Comparison of ENCODE assay signal across 8 cellular contexts in the genomic region with DNA sequence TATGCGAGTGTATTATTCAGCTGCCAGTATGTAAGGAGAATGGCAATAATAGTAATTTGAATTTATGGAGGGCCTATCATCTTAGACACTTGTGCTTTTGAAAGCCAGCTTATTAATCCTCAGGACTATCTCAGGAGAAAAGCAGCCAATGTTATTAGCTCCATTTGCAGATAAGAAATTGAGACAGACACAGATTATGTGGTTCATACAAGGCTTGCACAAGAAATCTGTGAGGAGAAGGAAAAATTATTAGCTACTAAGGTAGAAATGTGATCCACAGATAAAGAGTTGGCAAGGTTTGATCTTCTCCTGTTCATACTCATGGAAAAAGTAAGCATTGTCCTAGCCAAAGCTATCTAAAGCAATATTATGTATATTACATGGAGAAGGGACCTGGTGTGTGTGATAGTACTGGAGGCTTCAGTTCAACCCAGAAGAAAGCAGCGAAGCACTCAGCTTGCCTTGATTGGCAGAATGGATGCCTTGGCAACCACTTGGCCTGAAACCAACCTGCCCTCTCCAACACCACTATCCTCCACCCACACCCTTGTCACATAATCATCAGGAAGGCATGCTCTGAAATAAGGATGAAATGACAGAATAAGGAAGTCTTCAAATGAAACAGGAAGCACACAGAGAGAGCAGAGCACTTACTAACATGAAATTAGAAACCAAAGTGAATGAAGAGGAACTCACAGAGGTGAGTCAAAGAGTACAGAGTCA. TPM values are rescaled to one million over a fixed set of nuclear protein-coding genes. Genes with fewer than 3 reads are reported as not detected.
DNase-seq lines count a peak whose midpoint lies in the region; ATAC-seq and TF ChIP-seq lines count a peak whose summit lies in the region.

No MANE protein-coding gene starts in this region.

- H3K27me3 Mint-ChIP-seq in activated CD4-positive, alpha-beta memory T cell treated with anti-CD3 and anti-CD28 coated beads for 36 hours = no peaks in the 10 kb centered on the region

- H3K27ac ChIP-seq in body of pancreas = peak overlapping the region in 3 of 4 donors; percentile 11 to 63 (median 26)
- peak overlapping the region; percentile 33 to 69 for H3K27ac ChIP-seq in mucosa of rectum (ENCODE audit: low read depth in 2 of 2, low read length in 2 of 2)

- H3K9me3 ChIP-seq in body of pancreas (no peaks in the 10 kb centered on the region), mucosa of rectum (ENCODE audit: control insufficient read depth in 2 of 2, low read length in 2 of 2) (no peaks in the 10 kb centered on the region)

- peak; percentile 92 for DNase-seq in Caki2 (ENCODE audit: low read depth)
- peak; percentile 67 for DNase-seq in NCI-H345 (lab: John Stamatoyannopoulos, UW)
- peak; percentile 34 to 76 (median 54) for DNase-seq in body of pancreas
- DNase-seq in activated CD4-positive, alpha-beta T cell treated with anti-CD3 and anti-CD28 coated beads, Interleukin-2, amount 50 U/mL, for 1 hour = no peak
- no peak for DNase-seq in activated CD4-positive, alpha-beta memory T cell treated with anti-CD3 and anti-CD28 coated beads for 36 hours

- H3K9ac ChIP-seq in mucosa of rectum (ENCODE audit: low read depth in 1 of 2, low read length in 2 of 2) = peak overlapping the region in 1 of 2 donors; percentile 0

- no peak for TF ChIP-seq POLR2A in body of pancreas (IDR thresholded peaks at IDR 0.05)

- POLR2A ChIA-PET in activated CD4-positive, alpha-beta memory T cell treated with anti-CD3 and anti-CD28 coated beads for 36 hours (lab: Charles Lee) = no interaction called here

- WGBS in body of pancreas, 2 donors = 59 to 70% methylated on average over 2 of the region's 2 CpGs

- in situ Hi-C loops in Caki2 (cut with HindIII; ENCODE audit: low pct_unique_long_range_greater_than_20kb, low sequenced_read_pairs) = no loop called here

- intact Hi-C loops in body of pancreas (cut with DNase I) = no loop called here
- intact Hi-C loops in activated CD4-positive, alpha-beta memory T cell treated with anti-CD3 and anti-CD28 coated beads for 36 hours (cut with micrococcal nuclease) = no loop called here

- H3K4me3 ChIP-seq in body of pancreas (no peak overlapping the region), mucosa of rectum (ENCODE audit: low read length in 2 of 2) (no peak overlapping the region)

- H3K36me3 ChIP-seq in body of pancreas (replicated peaks in 1 of 2; ENCODE audit: insufficient read depth in 1 of 2, low read depth in 2 of 2) (no peaks in the 10 kb centered on the region), mucosa of rectum (ENCODE audit: control insufficient read depth in 2 of 2, insufficient read depth in 2 of 2, low read length in 2 of 2) (no peaks in the 10 kb centered on the region)

- H3K4me1 ChIP-seq in body of pancreas (peaks cover 23% of the 10 kb centered on the region), mucosa of rectum (ENCODE audit: control insufficient read depth in 2 of 2, insufficient read depth in 2 of 2, low read length in 2 of 2) (peaks cover 6 to 18% of the 10 kb centered on the region in 2 donors)

- no peaks in the 10 kb centered on the region for H3K36me3 Mint-ChIP-seq in activated CD4-positive, alpha-beta memory T cell treated with anti-CD3 and anti-CD28 coated beads for 36 hours

- H3K4me3 Mint-ChIP-seq in activated CD4-positive, alpha-beta memory T cell treated with anti-CD3 and anti-CD28 coated beads for 36 hours = no peak overlapping the region

- H3K27me3 ChIP-seq in body of pancreas = no peaks in the 10 kb centered on the region
- H3K27me3 ChIP-seq in mucosa of rectum (ENCODE audit: control insufficient read depth in 2 of 2, insufficient read depth in 2 of 2, low read length in 2 of 2) = no peaks in the 10 kb centered on the region

- CTCF ChIA-PET in activated CD4-positive, alpha-beta memory T cell treated with anti-CD3 and anti-CD28 coated beads for 36 hours (lab: Charles Lee) = interaction anchor here (1.1 kb wide), 1 partner anchor 452 kb away, joined by 3 read pairs; no protein-coding TSS in a partner anchor

- no peak overlapping the region for H3K27ac Mint-ChIP-seq in activated CD4-positive, alpha-beta memory T cell treated with anti-CD3 and anti-CD28 coated beads for 36 hours

- TF ChIP-seq CTCF in body of pancreas (IDR thresholded peaks at IDR 0.05) = no peak

- H3K9me3 Mint-ChIP-seq in activated CD4-positive, alpha-beta memory T cell treated with anti-CD3 and anti-CD28 coated beads for 36 hours = no peaks in the 10 kb centered on the region

- no peaks in the 10 kb centered on the region for H3K4me1 Mint-ChIP-seq in activated CD4-positive, alpha-beta memory T cell treated with anti-CD3 and anti-CD28 coated beads for 36 hours (ENCODE audit: low read depth)

- peak; percentile 82 for ATAC-seq in GM19351 (IDR thresholded peaks at IDR 0.05; ENCODE audit: unreplicated experiment)
- peak; percentile 89 for ATAC-seq in HG03175 (IDR thresholded peaks at IDR 0.05; ENCODE audit: unreplicated experiment)
- ATAC-seq in body of pancreas = peak; percentile 60

RNA-seq across cellular contexts. Expression of a gene that starts 18.0 kb away (rescaled TPM):
- total RNA-seq in Caki2 (2014; rRNA removed; shearing (Covaris generic); ENCODE audit: low replicate concordance) = not detected in 2 replicates
- 10 to 100 TPM; 15.2 to 16.6 TPM for total RNA-seq in body of pancreas
- total RNA-seq in activated CD4-positive, alpha-beta memory T cell treated with anti-CD3 and anti-CD28 coated beads for 36 hours = under 1 TPM; 0.10 TPM

Comparison
In these comparisons a context has a peak if more than half of its experiments do, and no peak if none do; other contexts are left out.
1. DNase-seq: peak in Caki2 (single experiment), NCI-H345 (single experiment) and body of pancreas (4 of 4); none in activated CD4-positive, alpha-beta T cell treated with anti-CD3 and anti-CD28 coated beads, Interleukin-2, amount 50 U/mL, for 1 hour (single experiment) and activated CD4-positive, alpha-beta memory T cell treated with anti-CD3 and anti-CD28 coated beads for 36 hours (single experiment).
2. RNA of a gene that starts 18.0 kb away (total RNA-seq): 15.2 to 16.6 TPM in body of pancreas; 0.10 TPM in activated CD4-positive, alpha-beta memory T cell treated with anti-CD3 and anti-CD28 coated beads for 36 hours and not detected in Caki2; every median in the first group is over 10 times any median in the second.
3. Peak in every context shown above with its lines, with median percentiles within 50 percentile points of each other: ATAC-seq.